ENCODE assay signal across 17 cellular contexts in genomic region chr10:5534051-5534821, GRCh38. TPM values are rescaled to one million over a fixed set of nuclear protein-coding genes. Genes with fewer than 3 reads are reported as not detected.
DNase-seq lines count a peak whose midpoint lies in the region; ATAC-seq and TF ChIP-seq lines count a peak whose summit lies in the region.
"Had no signal": no experiment of that assay in that cellular context is flagged by ENCODE, and none has a peak within 500 bp of the region (broad histone marks: within the 10 kb centered on the region; RNA-seq: fewer than 3 reads in every experiment).

No MANE protein-coding gene starts in this region.

- no peak overlapping the region for H3K4ac ChIP-seq in neuronal stem cell (ENCODE audit: low read length)

- peak overlapping the region; percentile 11 for H2AK5ac ChIP-seq in neuronal stem cell (ENCODE audit: low read depth, low read length)

- H3K14ac ChIP-seq in neuronal stem cell (ENCODE audit: low read length), result no peak overlapping the region

- ATAC-seq in activated CD4-positive, CD25-positive, alpha-beta regulatory T cell treated with anti-CD3 and anti-CD28 coated beads, Interleukin-2, amount 50 U/mL, for 24 hours, result no peak
- no peak for ATAC-seq in GM19455 (IDR thresholded peaks at IDR 0.05; ENCODE audit: unreplicated experiment)
- no peak for ATAC-seq in GM19463 (IDR thresholded peaks at IDR 0.05; ENCODE audit: unreplicated experiment)
- no peak for ATAC-seq in GM21515 (IDR thresholded peaks at IDR 0.05; ENCODE audit: unreplicated experiment)
- ATAC-seq: stimulated activated effector memory CD8-positive, alpha-beta T cell treated with anti-CD3 and anti-CD28 coated beads, Interleukin-12 subunit alpha, Interleukin-12 subunit beta, amount 100 ng/mL, for 72 hours had no signal

- TF ChIP-seq EP300 in transverse colon (IDR thresholded peaks at IDR 0.05; ENCODE audit: low read depth), result no peak

- H2BK12ac ChIP-seq in neuronal stem cell (ENCODE audit: low read length), result no peak overlapping the region

- H3K79me1 ChIP-seq in neuronal stem cell (ENCODE audit: low read depth, low read length), result no peaks in the 10 kb centered on the region

- H4K8ac ChIP-seq in neuronal stem cell (ENCODE audit: low read depth, low read length), result peak overlapping the region; percentile 1

- no peaks in the 10 kb centered on the region for H3K36me3 ChIP-seq in neuronal stem cell (replicated peaks in 1 of 2; ENCODE audit: control insufficient read depth in 2 of 2, insufficient read depth in 2 of 2, low read length in 2 of 2)
- no peaks in the 10 kb centered on the region for H3K36me3 ChIP-seq in transverse colon

- TF ChIP-seq CTCF in transverse colon (IDR thresholded peaks at IDR 0.05), result no peak

- DNase-seq in activated CD4-positive, CD25-positive, alpha-beta regulatory T cell treated with anti-CD3 and anti-CD28 coated beads, Interleukin-2, amount 50 U/mL, for 72 hours, result peak; percentile 19
- DNase-seq in cardiac septum (ENCODE audit: low spot score), result peak; percentile 57
- no peak for DNase-seq in neuronal stem cell (ENCODE audit: low spot score)
- peak; percentile 4 for DNase-seq in transverse colon
- DNase-seq: 8988T; erythroblast; mesendoderm; MM.1S; NCI-H2171; stimulated activated CD4-positive, alpha-beta T cell treated with anti-CD3 and anti-CD28 coated beads, Interleukin-4, amount 100 ng/mL, for 4 hours had no signal

- H2BK15ac ChIP-seq in neuronal stem cell (ENCODE audit: low read length), result no peak overlapping the region

- peak overlapping the region; percentile 65 for H3K18ac ChIP-seq in neuronal stem cell (ENCODE audit: low read length)

- in situ Hi-C loops in transverse colon (cut with MboI; ENCODE audit: low pct_ligation_motif_present in 1 of 4, low pct_unique_long_range_greater_than_20kb in 1 of 4, low sequenced_read_pairs in 3 of 4), result no loop called here

- H2BK5ac ChIP-seq in neuronal stem cell (ENCODE audit: low read length), result peak overlapping the region; percentile 54

- no peak overlapping the region for H3K4me2 ChIP-seq in neuronal stem cell (ENCODE audit: insufficient read depth, low read length, poor library complexity, severe bottlenecking)

- H3K27ac ChIP-seq in neuronal stem cell (replicated peaks; ENCODE audit: low read length) (no peak overlapping the region), transverse colon (no peak overlapping the region)
- H3K27ac ChIP-seq: SK-N-MC had no signal

- H3K27me3 ChIP-seq in neuronal stem cell (ENCODE audit: control insufficient read depth in 3 of 3, insufficient read depth in 3 of 3, low read depth in 1 of 3, low read length in 3 of 3) (peaks cover 0 to 12% (median 0%) of the 10 kb centered on the region in 3 experiments), transverse colon (no peaks in the 10 kb centered on the region)

- no peak overlapping the region for H2AFZ ChIP-seq in neuronal stem cell (ENCODE audit: low read length)

- no peak overlapping the region for H4K91ac ChIP-seq in neuronal stem cell (ENCODE audit: low read depth, low read length, poor library complexity)

- H3K23ac ChIP-seq in neuronal stem cell (ENCODE audit: low read depth, low read length, poor library complexity), result peak overlapping the region; percentile 77

- no peak overlapping the region for H2BK120ac ChIP-seq in neuronal stem cell (ENCODE audit: low read depth, low read length)

- H3K4me1 ChIP-seq in neuronal stem cell (ENCODE audit: control insufficient read depth in 2 of 2, insufficient read depth in 1 of 2, low read depth in 1 of 2, low read length in 2 of 2) (peaks cover 0 to 4% of the 10 kb centered on the region in 2 donors), transverse colon (peaks cover 0 to 9% (median 0%) of the 10 kb centered on the region in 4 donors)

- no peak for TF ChIP-seq POLR2A in transverse colon (IDR thresholded peaks at IDR 0.05)

- H3K4me3 ChIP-seq in neuronal stem cell (ENCODE audit: low read length in 2 of 2), result no peak overlapping the region
- H3K4me3 ChIP-seq in transverse colon, result no peak overlapping the region
- H3K4me3 ChIP-seq: SK-N-MC had no signal

- no peak overlapping the region for H3K9ac ChIP-seq in neuronal stem cell (ENCODE audit: low read depth, low read length, poor library complexity)

- no CpG with 5 or more reads among the region's 38 CpGs for WGBS in neuronal stem cell (ENCODE audit: extremely low coverage in 2 of 2, insufficient read length in 2 of 2, insufficient replicate concordance in 1 of 2), 2 donors
- WGBS in transverse colon (ENCODE audit: low coverage in 1 of 2), 2 donors, result 90 to 92% methylated on average over 13 to 38 of the region's 38 CpGs

- intact Hi-C loops in cardiac septum (cut with DNase I), result loop anchor here (5.0 kb wide), 1 partner anchor 83 kb away; no protein-coding TSS in a partner anchor
- intact Hi-C loops in transverse colon (cut with DNase I; ENCODE audit: low total_unique reads), result no loop called here

- no peaks in the 10 kb centered on the region for H3K9me3 ChIP-seq in neuronal stem cell (replicated peaks in 1 of 2; ENCODE audit: control insufficient read depth in 2 of 2, insufficient read depth in 1 of 2, low read depth in 1 of 2, low read length in 2 of 2)
- H3K9me3 ChIP-seq in transverse colon, result no peaks in the 10 kb centered on the region

RNA-seq across cellular contexts. Expression of gene CALML3, which starts 9.5 kb away (rescaled TPM):
- total RNA-seq in cardiac septum (not detected), transverse colon (not detected)
- polyA plus RNA-seq in neuronal stem cell (2013, experiment 1 of 2), result not detected
- not detected for polyA plus RNA-seq in neuronal stem cell (2013, experiment 2 of 2)
- total RNA-seq: CD4-positive, alpha-beta T cell had no signal

RNA-seq across cellular contexts. Expression of gene CALML5, which starts 34.9 kb away (rescaled TPM):
- total RNA-seq in cardiac septum (not detected), transverse colon (not detected)
- polyA plus RNA-seq in neuronal stem cell (2013, experiment 1 of 2), result not detected
- polyA plus RNA-seq in neuronal stem cell (2013, experiment 2 of 2), result not detected
- total RNA-seq: CD4-positive, alpha-beta T cell had no signal
